Comparison of ENCODE assay signal across 12 cellular contexts in the genomic region with DNA sequence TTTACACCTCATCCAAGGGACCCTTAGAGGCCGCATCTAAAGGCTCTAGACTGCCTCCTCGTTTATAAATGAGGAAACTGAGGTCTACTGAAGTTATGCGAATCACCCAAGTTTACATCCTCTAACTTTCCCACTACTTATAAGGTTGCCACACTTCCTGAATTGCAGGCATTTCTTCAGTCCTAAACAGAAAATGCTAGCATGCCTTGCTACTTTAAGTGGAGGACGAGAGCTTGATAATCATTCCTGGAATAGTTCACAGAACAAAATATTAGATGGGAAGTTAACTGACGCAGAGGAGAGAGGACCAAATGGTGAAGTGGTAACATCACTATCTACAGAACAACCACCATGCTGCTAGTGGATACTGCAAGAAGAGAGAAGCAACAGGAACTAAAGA.
A peak's percentile ranks its signal among the peaks of the same experiment; 100 is the strongest.
DNase-seq lines count a peak whose midpoint lies in the region; ATAC-seq and TF ChIP-seq lines count a peak whose summit lies in the region.
"Had no signal": no experiment of that assay in that cellular context is flagged by ENCODE, and none has a peak within 500 bp of the region (broad histone marks: within the 10 kb centered on the region; RNA-seq: fewer than 3 reads in every experiment).

No MANE protein-coding gene starts in this region.

- H3K27me3 ChIP-seq in GM23248 (replicated peaks; ENCODE audit: insufficient read depth) (no peaks in the 10 kb centered on the region), left ventricle myocardium inferior (ENCODE audit: low read depth) (no peaks in the 10 kb centered on the region)

- ATAC-seq in T-cell (replicated peaks in 1 of 4) (no peak), GM18502 (IDR thresholded peaks at IDR 0.05; ENCODE audit: poor library complexity, unreplicated experiment) (no peak)

- no peaks in the 10 kb centered on the region for H3K36me3 Mint-ChIP-seq in T-cell
- H3K36me3 Mint-ChIP-seq: memory B cell had no signal

- H3K36me3 ChIP-seq in GM23248 (ENCODE audit: low read depth) (no peaks in the 10 kb centered on the region), left ventricle myocardium inferior (no peaks in the 10 kb centered on the region)

- H3K79me2 ChIP-seq in GM23248 (ENCODE audit: insufficient read depth) = peaks cover 98% of the 10 kb centered on the region

- 73 to 75% methylated on average over 5 of the region's 5 CpGs for WGBS in GM23248 (ENCODE audit: low coverage in 1 of 2, low lambda C conversion rate in 2 of 2, missing lambda C conversion rate in 2 of 2), 2 experiments

- H3K4me3 Mint-ChIP-seq in T-cell = peak overlapping the region in 1 of 3 donors; percentile 71
- H3K4me3 Mint-ChIP-seq: memory B cell had no signal

- H3K9me3 ChIP-seq in GM23248 (ENCODE audit: low read depth) = no peaks in the 10 kb centered on the region
- H3K9me3 ChIP-seq in left ventricle myocardium inferior (replicated peaks) = no peaks in the 10 kb centered on the region

- no peak overlapping the region for H3K9ac ChIP-seq in GM23248

- peaks cover 15% of the 10 kb centered on the region for H3K4me1 ChIP-seq in GM23248 (ENCODE audit: insufficient read depth)
- peaks cover 52% of the 10 kb centered on the region for H3K4me1 ChIP-seq in left ventricle myocardium inferior

- in situ Hi-C loops in GM23248 (cut with MboI) = no loop called here

- H3F3A ChIP-seq in GM23248 (ENCODE audit: insufficient read depth) = no peaks in the 10 kb centered on the region

- no peak overlapping the region for H3K4me2 ChIP-seq in GM23248 (ENCODE audit: unreplicated experiment)

- intact Hi-C loops in left ventricle myocardium inferior (cut with micrococcal nuclease) = no loop called here

- no peaks in the 10 kb centered on the region for H3K9me2 ChIP-seq in GM23248 (ENCODE audit: insufficient read depth)

- POLR2A ChIA-PET in T-cell (lab: Charles Lee) = no interaction called here

- no peaks in the 10 kb centered on the region; the same call in 1 of the 2 replicates for H4K20me1 ChIP-seq in GM23248 (ENCODE audit: insufficient read depth)

- peak; percentile 20 for DNase-seq in GM23248
- no peak for DNase-seq in T-cell
- no peak for DNase-seq in left ventricle myocardium inferior
- no peak for DNase-seq in NK-92 (lab: John Stamatoyannopoulos, UW; ENCODE audit: unreplicated experiment)
- no peak for DNase-seq in NCI-H1694 (lab: John Stamatoyannopoulos, UW)
- DNase-seq in DMS114 treated with DMSO at 0.1 percent for 48 hours (lab: John Stamatoyannopoulos, UW; ENCODE audit: unreplicated experiment) = no peak
- DNase-seq: activated CD4-positive, alpha-beta T cell treated with anti-CD3 and anti-CD28 coated beads, Interleukin-2, amount 50 U/mL, for 1 hour; KG1; NCI-H345 had no signal

- H3K27me3 Mint-ChIP-seq in T-cell = no peaks in the 10 kb centered on the region

- H3K4me1 Mint-ChIP-seq in T-cell = peaks cover 69 to 86% (median 76%) of the 10 kb centered on the region in 3 donors

- H3K27ac ChIP-seq in GM23248 = no peak overlapping the region
- peak overlapping the region; percentile 68 for H3K27ac ChIP-seq in left ventricle myocardium inferior (replicated peaks)
- H3K27ac ChIP-seq in skin epidermis = peak overlapping the region in 13 of 21 experiments; percentile 1 to 81 (median 60)

- H3K4me3 ChIP-seq in GM23248 (no peak overlapping the region), left ventricle myocardium inferior (no peak overlapping the region), skin epidermis (no peak overlapping the region)

- no peaks in the 10 kb centered on the region for H3K9me3 Mint-ChIP-seq in T-cell
- H3K9me3 Mint-ChIP-seq: memory B cell had no signal

- no peak for TF ChIP-seq CTCF in left ventricle myocardium inferior (IDR thresholded peaks at IDR 0.05; ENCODE audit: borderline replicate concordance)

- CTCF ChIA-PET in T-cell (lab: Charles Lee) = no interaction called here

- H2AFZ ChIP-seq in GM23248 = no peak overlapping the region

- H3K27ac Mint-ChIP-seq in T-cell = peak overlapping the region; percentile 66 to 81
- H3K27ac Mint-ChIP-seq: memory B cell had no signal
